Comparison of ENCODE assay signal across 13 cellular contexts in genomic region chr10:71978476-71978875, GRCh38. TPM values are rescaled to one million over a fixed set of nuclear protein-coding genes. Genes with fewer than 3 reads are reported as not detected.
DNase-seq lines count a peak whose midpoint lies in the region; ATAC-seq, FAIRE-seq and TF ChIP-seq lines count a peak whose summit lies in the region.
"Had no signal": no experiment of that assay in that cellular context is flagged by ENCODE, and none has a peak within 500 bp of the region (broad histone marks: within the 10 kb centered on the region; RNA-seq: fewer than 3 reads in every experiment).

No MANE protein-coding gene starts in this region.

- H3K9me3 ChIP-seq in BLaER1 treated with 17β-estradiol and CSF1 and Interleukin-3, amounts not matched to agents 10 nM and 100 nM (replicated peaks in 1 of 11) = no peaks in the 10 kb centered on the region
- H3K9me3 ChIP-seq in H1 (ENCODE audit: insufficient read depth in 2 of 2, low read depth in 1 of 2, low read length in 1 of 2) (no peaks in the 10 kb centered on the region), osteoblast (ENCODE audit: low read depth, low read length) (no peaks in the 10 kb centered on the region), small intestine (ENCODE audit: control insufficient read depth, low read depth) (no peaks in the 10 kb centered on the region)

- no peak overlapping the region for H3K9ac ChIP-seq in BLaER1 treated with 17β-estradiol and CSF1 and Interleukin-3, amounts not matched to agents 10 nM and 100 nM
- H3K9ac ChIP-seq in H1 (replicated peaks in 1 of 4; ENCODE audit: extremely low read depth in 1 of 4, low read depth in 3 of 4, low read length in 3 of 4) = no peak overlapping the region

- no peak for TF ChIP-seq EP300 in H1 (IDR thresholded peaks at IDR 0.05; ENCODE audit: borderline replicate concordance in 1 of 2, low read depth in 2 of 2, low read length in 2 of 2)

- 0 out of 2 replicates have a peak overlapping the region, but pooled peaks have one; percentile 43 for H2BK20ac ChIP-seq in H1 (ENCODE audit: low read length)

- H4K8ac ChIP-seq in H1 (ENCODE audit: extremely low read depth, insufficient read depth, low read length) = no peak overlapping the region; the same call in 1 of the 2 replicates

- H3K79me2 ChIP-seq in H1 (ENCODE audit: control insufficient read depth in 1 of 2, insufficient read depth in 2 of 2, low read length in 2 of 2) = no peaks in the 10 kb centered on the region
- H3K79me2 ChIP-seq in osteoblast (ENCODE audit: insufficient read depth, low read length) = peaks cover 75% of the 10 kb centered on the region

- no peak overlapping the region for H2AFZ ChIP-seq in H1 (ENCODE audit: low read length)
- no peak overlapping the region for H2AFZ ChIP-seq in osteoblast (ENCODE audit: low read length)

- no peak overlapping the region for H2BK5ac ChIP-seq in H1 (ENCODE audit: low read depth, low read length)

- H2BK15ac ChIP-seq in H1 (ENCODE audit: low read length) = no peak overlapping the region

- TF ChIP-seq RAD21 in H1 (IDR thresholded peaks at IDR 0.05 in 1 of 2, conservative IDR thresholded peaks at IDR 0.05 in 1 of 2; ENCODE audit: low read depth in 2 of 2, low read length in 2 of 2) = peak; percentile 2 to 43; a peak in 2 of 4 replicates

- 0 out of 2 replicates have a peak overlapping the region, but pooled peaks have one; percentile 27 for H2BK12ac ChIP-seq in H1 (ENCODE audit: low read depth, low read length)

- no peak overlapping the region for H3K4me3 ChIP-seq in BLaER1 treated with 17β-estradiol and CSF1 and Interleukin-3, amounts not matched to agents 10 nM and 100 nM
- no peak overlapping the region for H3K4me3 ChIP-seq in H1 (ENCODE audit: extremely low read depth in 1 of 4, insufficient read depth in 2 of 4, low read depth in 3 of 4, low read length in 4 of 4)
- no peak overlapping the region for H3K4me3 ChIP-seq in osteoblast (ENCODE audit: insufficient read depth, low read length)
- no peak overlapping the region for H3K4me3 ChIP-seq in small intestine (ENCODE audit: low read depth in 1 of 2, low read length in 2 of 2)

- no peaks in the 10 kb centered on the region for H3K23me2 ChIP-seq in H1 (ENCODE audit: low read depth, low read length)

- POLR2A ChIA-PET in H1 (lab: Charles Lee; ENCODE audit: partially characterized antibody) = no interaction called here

- 74% methylated on average over 7 of the region's 7 CpGs; no CpG with 5 or more reads in 1 of the 2 experiments for WGBS in H1 (ENCODE audit: extremely low coverage in 1 of 2, insufficient coverage in 1 of 2, insufficient read length in 1 of 2, insufficient replicate concordance in 2 of 2, low coverage in 1 of 2, low lambda C conversion rate in 2 of 2, missing lambda C conversion rate in 1 of 2), 2 experiments
- WGBS in small intestine, 3 donors = 80 to 88% (median 83%) methylated on average over 7 of the region's 7 CpGs

- ATAC-seq in GM19328 (IDR thresholded peaks at IDR 0.05; ENCODE audit: unreplicated experiment) = no peak

- TF ChIP-seq CTCF in H1 (IDR thresholded peaks at IDR 0.05; ENCODE audit: control extremely low read depth in 1 of 3, insufficient read depth in 1 of 3, low read depth in 1 of 3, low read length in 3 of 3) (peak; percentile 31 to 59 (median 47)), osteoblast (IDR thresholded peaks at IDR 0.05; ENCODE audit: extremely low read depth, low read depth, low read length) (peak; percentile 18)

- no peak overlapping the region for H4K91ac ChIP-seq in H1 (replicated peaks; ENCODE audit: insufficient read length, low read length)

- H4K20me1 ChIP-seq in BLaER1 treated with 17β-estradiol and CSF1 and Interleukin-3, amounts not matched to agents 10 nM and 100 nM = peaks cover 0 to 5% (median 0%) of the 10 kb centered on the region in 11 experiments; a peak in 1 of 22 replicates
- H4K20me1 ChIP-seq in H1 (replicated peaks in 1 of 2; ENCODE audit: control insufficient read depth in 1 of 2, insufficient read depth in 2 of 2, low read length in 2 of 2) = no peaks in the 10 kb centered on the region
- peaks cover 54% of the 10 kb centered on the region for H4K20me1 ChIP-seq in osteoblast (ENCODE audit: insufficient read depth, low read length)

- DNase-seq in NCI-H69 (lab: John Stamatoyannopoulos, UW) (peak; percentile 34), H1 (ENCODE audit: low read depth in 1 of 2, low spot score in 2 of 2) (no peak), osteoblast (ENCODE audit: insufficient read length, low spot score, missing footprints) (peak; percentile 69), GM03348 (ENCODE audit: low spot score) (no peak), small intestine (no peak)
- no peak for DNase-seq in activated CD8-positive, alpha-beta memory T cell treated with anti-CD3 and anti-CD28 coated beads, Interleukin-2, amount 50 U/mL, for 4 hours
- DNase-seq: activated CD4-positive, alpha-beta T cell treated with anti-CD3 and anti-CD28 coated beads, Interleukin-2, amount 10 ng/mL, durations not matched to agents 7 days and 5 days; activated gamma-delta T cell treated with Interleukin-2 at 50 U/mL for 16 hours; NCI-H510A; stimulated activated CD4-positive, alpha-beta T cell treated with anti-CD3 and anti-CD28 coated beads, Interleukin-4, amount 100 ng/mL, for 1 hour had no signal

- H2AK5ac ChIP-seq in H1 (ENCODE audit: low read depth, low read length) = no peak overlapping the region

- peaks cover 47 to 74% (median 55%) of the 10 kb centered on the region in 10 experiments for H3K4me1 ChIP-seq in BLaER1 treated with 17β-estradiol and CSF1 and Interleukin-3, amounts not matched to agents 10 nM and 100 nM
- H3K4me1 ChIP-seq in H1 (replicated peaks in 1 of 4; ENCODE audit: control insufficient read depth in 3 of 4, insufficient read depth in 4 of 4, low read length in 3 of 4) (peaks cover 0 to 14% (median 4%) of the 10 kb centered on the region in 4 experiments; a peak in 4 of 7 replicates), osteoblast (ENCODE audit: insufficient read depth, low read length) (peaks cover 97% of the 10 kb centered on the region), small intestine (ENCODE audit: control insufficient read depth in 2 of 2, insufficient read depth in 1 of 2, low read depth in 1 of 2, low read length in 1 of 2) (peaks cover 0 to 2% of the 10 kb centered on the region in 2 donors)

- H3K56ac ChIP-seq in H1 (replicated peaks; ENCODE audit: insufficient read length, low read depth, low read length) = no peak overlapping the region

- no peak overlapping the region for H2BK120ac ChIP-seq in H1 (replicated peaks; ENCODE audit: low read depth, low read length)

- 0 out of 22 replicates have a peak overlapping the region, but pooled peaks of 1 of the 11 experiments have one; percentile 60 for H3K27ac ChIP-seq in BLaER1 treated with 17β-estradiol and CSF1 and Interleukin-3, amounts not matched to agents 10 nM and 100 nM
- H3K27ac ChIP-seq in H1 (ENCODE audit: low read depth, low read length) (no peak overlapping the region), osteoblast (ENCODE audit: low read depth, low read length) (peak overlapping the region; percentile 64), small intestine (ENCODE audit: low read depth in 1 of 2, low read length in 1 of 2) (no peak overlapping the region)
- H3K27ac ChIP-seq: C4-2B had no signal

- no peaks in the 10 kb centered on the region; a peak in 2 of 22 replicates for H3K27me3 ChIP-seq in BLaER1 treated with 17β-estradiol and CSF1 and Interleukin-3, amounts not matched to agents 10 nM and 100 nM
- no peaks in the 10 kb centered on the region for H3K27me3 ChIP-seq in H1 (replicated peaks in 1 of 4; ENCODE audit: control insufficient read depth in 3 of 4, extremely low read depth in 1 of 4, insufficient read depth in 3 of 4, low read length in 3 of 4)
- H3K27me3 ChIP-seq in osteoblast (ENCODE audit: insufficient read depth, low read length) = no peaks in the 10 kb centered on the region
- H3K27me3 ChIP-seq in small intestine (ENCODE audit: control insufficient read depth in 2 of 2, insufficient read depth in 2 of 2, low read length in 2 of 2) = no peaks in the 10 kb centered on the region

- FAIRE-seq in H1 (lab: Jason Lieb, UNC) = no peak
- no peak for FAIRE-seq in small intestine (lab: Jason Lieb, UNC)

- CTCF ChIA-PET in H1 (lab: Charles Lee; ENCODE audit: partially characterized antibody) = interaction anchor here (0.6 to 5.3 kb wide), 17 partner anchors 10 to 347 kb away, joined by 3 to 68 read pairs (median 5); no protein-coding TSS in a partner anchor

- no peaks in the 10 kb centered on the region for H3K36me3 ChIP-seq in BLaER1 treated with 17β-estradiol and CSF1 and Interleukin-3, amounts not matched to agents 10 nM and 100 nM
- H3K36me3 ChIP-seq in H1 (ENCODE audit: control insufficient read depth in 2 of 4, insufficient read depth in 4 of 4, low read length in 3 of 4) = no peaks in the 10 kb centered on the region
- H3K36me3 ChIP-seq in osteoblast (ENCODE audit: insufficient read depth, low read length) = no peaks in the 10 kb centered on the region
- no peaks in the 10 kb centered on the region for H3K36me3 ChIP-seq in small intestine (ENCODE audit: control insufficient read depth in 2 of 2, insufficient read depth in 2 of 2, low read length in 2 of 2)

- no peak overlapping the region for H3K4ac ChIP-seq in H1 (replicated peaks; ENCODE audit: insufficient read length, low read depth, low read length)

- no peak overlapping the region for H3K23ac ChIP-seq in H1 (ENCODE audit: insufficient read length)

- no peak overlapping the region for H3K14ac ChIP-seq in H1 (ENCODE audit: insufficient read length)

- H3K79me1 ChIP-seq in H1 (ENCODE audit: low read depth, low read length) = peaks cover 3% of the 10 kb centered on the region

- no peak overlapping the region for H4K5ac ChIP-seq in H1 (ENCODE audit: insufficient read length, low read depth, low read length)

- H3K18ac ChIP-seq in H1 (ENCODE audit: extremely low read depth, low read length) = no peak overlapping the region

- H3K4me2 ChIP-seq in BLaER1 treated with 17β-estradiol and CSF1 and Interleukin-3, amounts not matched to agents 10 nM and 100 nM = peak overlapping the region; percentile 61 to 93 (median 81); a peak in 21 of 22 replicates
- H3K4me2 ChIP-seq in H1 (ENCODE audit: insufficient read depth in 1 of 2, low read depth in 2 of 2, low read length in 2 of 2) (no peak overlapping the region), osteoblast (ENCODE audit: insufficient read depth, low read length) (no peak overlapping the region)

- no peak for TF ChIP-seq POLR2A in H1 (IDR thresholded peaks at IDR 0.05; ENCODE audit: control extremely low read depth in 1 of 2, low read depth in 2 of 2, low read length in 2 of 2)

RNA-seq across cellular contexts. Expression of gene CHST3, which starts 14.3 kb away (rescaled TPM):
- 5.7 and 5.8 TPM in 2 replicates for total RNA-seq in H1 (2021; fragmentation: NEBNext Ultra II Directional; extraction: Animal tissue kit (Norgen Biotek cat#: 25700))
- polyA plus RNA-seq in H1 (2011; rRNA removed) = 2.0 and 2.4 TPM in 2 replicates
- polyA plus RNA-seq in H1 (2011; cell fraction: cytosol; rRNA removed) = 2.0 TPM
- 2.8 TPM for polyA plus RNA-seq in H1 (2011; cell fraction: nucleus; rRNA removed)
- 2.5 to 3.3 TPM (median 2.9 TPM) in 4 replicates for polyA plus RNA-seq in H1 (2012, experiment 1 of 2)
- polyA plus RNA-seq in H1 (2012, experiment 2 of 2) = 2.1 TPM
- 3.7 TPM for polyA plus RNA-seq in H1 (2013, experiment 1 of 2)
- 4.5 TPM for polyA plus RNA-seq in H1 (2013, experiment 2 of 2)
- 3.9 and 5.0 TPM in 2 replicates for polyA minus RNA-seq in H1 (2011; rRNA and poly(A)+ RNA removed)
- 3.6 TPM for polyA minus RNA-seq in H1 (2011; cell fraction: cytosol; rRNA and poly(A)+ RNA removed)
- polyA minus RNA-seq in H1 (2011; cell fraction: nucleus; rRNA and poly(A)+ RNA removed) = 4.4 TPM
- total RNA-seq in osteoblast = 39.5 and 43.1 TPM in 2 replicates
- 1 to 10 TPM in 1 of 3 donors, under 1 TPM in 2; 0.22 to 4.8 (median 0.27) TPM for polyA plus RNA-seq in small intestine

Comparison
In these comparisons a context has a peak if more than half of its experiments do, and no peak if none do; other contexts are left out.
1. H3K4me2 ChIP-seq: peak in BLaER1 treated with 17β-estradiol and CSF1 and Interleukin-3, amounts not matched to agents 10 nM and 100 nM (11 of 11); none in H1 (0 of 2) and osteoblast (single experiment).
2. DNase-seq: peak in NCI-H69 (single experiment) and osteoblast (single experiment); none in H1 (0 of 2), activated CD8-positive, alpha-beta memory T cell treated with anti-CD3 and anti-CD28 coated beads, Interleukin-2, amount 50 U/mL, for 4 hours (single experiment), GM03348 (single experiment) and small intestine (single experiment).